Comparison of ENCODE assay signal across 27 cellular contexts in genomic region chr16:67506468-67506867, GRCh38. TPM values are rescaled to one million over a fixed set of nuclear protein-coding genes. Genes with fewer than 3 reads are reported as not detected.
DNase-seq lines count a peak whose midpoint lies in the region; ATAC-seq, FAIRE-seq and TF ChIP-seq lines count a peak whose summit lies in the region.
"Had no signal": no experiment of that assay in that cellular context is flagged by ENCODE, and none has a peak within 500 bp of the region (broad histone marks: within the 10 kb centered on the region; RNA-seq: fewer than 3 reads in every experiment).

No MANE protein-coding gene starts in this region.

- ATAC-seq in K562 (no peak), GM19455 (IDR thresholded peaks at IDR 0.05; ENCODE audit: unreplicated experiment) (no peak)
- ATAC-seq in stimulated activated effector memory CD8-positive, alpha-beta T cell treated with anti-CD3 and anti-CD28 coated beads, Interleukin-12 subunit alpha, Interleukin-12 subunit beta, amount 100 ng/mL, for 72 hours, result no peak
- ATAC-seq: HCT116 had no signal

- H3K27me3 Mint-ChIP-seq in activated naive CD4-positive, alpha-beta T cell treated with anti-CD3 and anti-CD28 coated beads, Interleukin-2, amount 10 ng/mL, durations not matched to agents 7 days and 5 days, result no peaks in the 10 kb centered on the region

- H3K9ac ChIP-seq in K562 (ENCODE audit: insufficient read depth in 1 of 2, low read depth in 2 of 2, low read length in 2 of 2), result peak overlapping the region in 1 of 2 experiments; percentile 55; a peak in 1 of 4 replicates

- no peaks in the 10 kb centered on the region for H3K9me3 ChIP-seq in K562 (replicated peaks; ENCODE audit: control insufficient read depth, insufficient read depth, low read depth, low read length)

- peaks cover 4% of the 10 kb centered on the region for H3K9me3 Mint-ChIP-seq in activated naive CD4-positive, alpha-beta T cell treated with anti-CD3 and anti-CD28 coated beads, Interleukin-2, amount 10 ng/mL, durations not matched to agents 7 days and 5 days
- no peaks in the 10 kb centered on the region for H3K9me3 Mint-ChIP-seq in stimulated activated effector memory CD8-positive, alpha-beta T cell treated with anti-CD3 and anti-CD28 coated beads, Interleukin-12 subunit alpha, Interleukin-12 subunit beta, amount 100 ng/mL, for 72 hours

- no peaks in the 10 kb centered on the region for H3K79me2 ChIP-seq in K562 (ENCODE audit: control insufficient read depth, insufficient read depth, low read length)

- intact Hi-C loops in K562 (cut with micrococcal nuclease), result no loop called here

- no peak for TF ChIP-seq RAD21 in K562 (CRISPR knock-in tag; conservative IDR thresholded peaks at IDR 0.05 in 1 of 2, IDR thresholded peaks at IDR 0.05 in 1 of 2)

- peak overlapping the region; percentile 48; the same call in 1 of the 2 replicates for H2AFZ ChIP-seq in K562 (ENCODE audit: low read depth, low read length)

- H3K9me1 ChIP-seq in K562 (ENCODE audit: control insufficient read depth, insufficient read depth, low read length), result no peaks in the 10 kb centered on the region

- in situ Hi-C loops in K562 (cut with MboI), result no loop called here

- peak overlapping the region; percentile 23; the same call in 2 of the 3 replicates for H3K27ac ChIP-seq in K562 (ENCODE audit: extremely low read depth, low read depth, low read length)
- H3K27ac ChIP-seq: epithelial cell of prostate, SK-N-MC, VCaP had no signal

- 45% methylated on average over 8 of the region's 8 CpGs for WGBS in K562 (ENCODE audit: insufficient coverage, low coverage, missing lambda C conversion rate)

- peaks cover 57% of the 10 kb centered on the region for H3K4me1 Mint-ChIP-seq in activated naive CD4-positive, alpha-beta T cell treated with anti-CD3 and anti-CD28 coated beads, Interleukin-2, amount 10 ng/mL, durations not matched to agents 7 days and 5 days
- H3K4me1 Mint-ChIP-seq in stimulated activated effector memory CD8-positive, alpha-beta T cell treated with anti-CD3 and anti-CD28 coated beads, Interleukin-12 subunit alpha, Interleukin-12 subunit beta, amount 100 ng/mL, for 72 hours, result peaks cover 36% of the 10 kb centered on the region

- CTCF ChIA-PET in activated naive CD4-positive, alpha-beta T cell treated with anti-CD3 and anti-CD28 coated beads, Interleukin-2, amount 10 ng/mL, durations not matched to agents 7 days and 5 days (lab: Charles Lee), result interaction anchor here (0.6 to 1.4 kb wide), 3 partner anchors 12 to 43 kb away, joined by 3 to 4 read pairs (median 3); partner anchors contain the start of gene ATP6V0D1
- CTCF ChIA-PET in K562 (lab: Yijun Ruan, JAX; ENCODE audit: low intra/inter-chr PET ratio), result no interaction called here

- no peak for TF ChIP-seq CTCF in K562 (IDR thresholded peaks at IDR 0.05 in 2 of 3, conservative IDR thresholded peaks at IDR 0.05 in 1 of 3; ENCODE audit: insufficient read depth in 2 of 3, low read depth in 1 of 3, low read length in 3 of 3)

- peaks cover 32% of the 10 kb centered on the region for H3K36me3 Mint-ChIP-seq in activated naive CD4-positive, alpha-beta T cell treated with anti-CD3 and anti-CD28 coated beads, Interleukin-2, amount 10 ng/mL, durations not matched to agents 7 days and 5 days
- H3K36me3 Mint-ChIP-seq in stimulated activated effector memory CD8-positive, alpha-beta T cell treated with anti-CD3 and anti-CD28 coated beads, Interleukin-12 subunit alpha, Interleukin-12 subunit beta, amount 100 ng/mL, for 72 hours, result no peaks in the 10 kb centered on the region

- BruUV-seq in K562 (replicated peaks; lab: Mats Ljungman, UMichigan), result no TSS peak

- H3K4me3 Mint-ChIP-seq in activated naive CD4-positive, alpha-beta T cell treated with anti-CD3 and anti-CD28 coated beads, Interleukin-2, amount 10 ng/mL, durations not matched to agents 7 days and 5 days, result no peak overlapping the region
- H3K4me3 Mint-ChIP-seq in stimulated activated effector memory CD8-positive, alpha-beta T cell treated with anti-CD3 and anti-CD28 coated beads, Interleukin-12 subunit alpha, Interleukin-12 subunit beta, amount 100 ng/mL, for 72 hours, result no peak overlapping the region

- H4K20me1 ChIP-seq in K562 (replicated peaks; ENCODE audit: control insufficient read depth, insufficient read depth, low read length), result no peaks in the 10 kb centered on the region

- peaks cover 22 to 26% of the 10 kb centered on the region in 2 experiments; a peak in 3 of 5 replicates for H3K4me1 ChIP-seq in K562 (replicated peaks in 1 of 2; ENCODE audit: control insufficient read depth in 2 of 2, insufficient read depth in 2 of 2, low read length in 2 of 2)

- POLR2A ChIA-PET in K562 (lab: Yijun Ruan, JAX), result no interaction called here

- H3K27ac Mint-ChIP-seq in activated naive CD4-positive, alpha-beta T cell treated with anti-CD3 and anti-CD28 coated beads, Interleukin-2, amount 10 ng/mL, durations not matched to agents 7 days and 5 days, result peak overlapping the region; percentile 79
- H3K27ac Mint-ChIP-seq in stimulated activated effector memory CD8-positive, alpha-beta T cell treated with anti-CD3 and anti-CD28 coated beads, Interleukin-12 subunit alpha, Interleukin-12 subunit beta, amount 100 ng/mL, for 72 hours, result peak overlapping the region; percentile 56

- H3K4me3 ChIP-seq in H7 (ENCODE audit: insufficient read depth, low read depth, low read length) (no peak overlapping the region), K562 (no peak overlapping the region)
- H3K4me3 ChIP-seq: SK-N-MC had no signal

- DNase-seq in activated naive CD4-positive, alpha-beta T cell treated with anti-CD3 and anti-CD28 coated beads, Interleukin-2, amount 10 ng/mL, durations not matched to agents 7 days and 5 days, result no peak
- DNase-seq in activated naive CD4-positive, alpha-beta T cell treated with Interleukin-2 at 50 U/mL for 16 hours, result no peak
- peak; percentile 66 for DNase-seq in H7
- no peak for DNase-seq in K562 (ENCODE audit: extremely low read depth in 1 of 4, low spot score in 3 of 4)
- DNase-seq in stimulated activated effector memory CD8-positive, alpha-beta T cell treated with anti-CD3 and anti-CD28 coated beads, Interleukin-12 subunit alpha, Interleukin-12 subunit beta, amount 100 ng/mL, for 72 hours (ENCODE audit: low spot score in 2 of 2), result no peak
- no peak for DNase-seq in occipital lobe (lab: John Stamatoyannopoulos, UW)
- no peak for DNase-seq in SHP77 treated with DMSO at 0.1 percent for 48 hours (lab: John Stamatoyannopoulos, UW)
- DNase-seq: head of caudate nucleus; NCI-H1092; NCI-H1930; NCI-H69; RPMI8226; stimulated activated CD8-positive, alpha-beta memory T cell treated with anti-CD3 and anti-CD28 coated beads, Interleukin-4, amount 100 ng/mL, for 48 hours; substantia nigra had no signal

- no peak for TF ChIP-seq POLR2A in K562 (conservative IDR thresholded peaks at IDR 0.05)

- H3K27me3 ChIP-seq in H7 (ENCODE audit: control insufficient read depth, insufficient read depth, low read length), result no peaks in the 10 kb centered on the region; the same call in none of the 2 replicates
- H3K27me3 ChIP-seq in K562 (ENCODE audit: control insufficient read depth in 2 of 2, insufficient read depth in 2 of 2, low read length in 2 of 2), result no peaks in the 10 kb centered on the region

- FAIRE-seq in K562 (lab: Jason Lieb, UNC), result no peak
- FAIRE-seq: GM12891 had no signal

- TF ChIP-seq EP300 in K562 (IDR thresholded peaks at IDR 0.05; ENCODE audit: low read length), result no peak

- H3K4me2 ChIP-seq in K562 (ENCODE audit: insufficient read depth, low read length), result no peak overlapping the region

- H3K36me3 ChIP-seq in H7 (replicated peaks; ENCODE audit: control insufficient read depth, insufficient read depth, low read length), result no peaks in the 10 kb centered on the region
- no peaks in the 10 kb centered on the region for H3K36me3 ChIP-seq in K562 (ENCODE audit: control insufficient read depth, insufficient read depth, low read length)

RNA-seq across cellular contexts. Expression of gene RIPOR1, which starts 22.2 kb away (rescaled TPM):
- 8.5 and 9.5 TPM in 2 replicates for total RNA-seq in H7 (2014; rRNA removed; shearing (Covaris generic))
- 26.1 and 49.9 TPM in 2 replicates for total RNA-seq in K562 (2011; cell fraction: chromatin; rRNA removed; ENCODE audit: low replicate concordance)
- total RNA-seq in K562 (2011; cell fraction: nucleolus; rRNA removed), result 21.0 and 27.9 TPM in 2 replicates
- 23.4 and 27.7 TPM in 2 replicates for total RNA-seq in K562 (2011; cell fraction: nucleoplasm; rRNA removed)
- total RNA-seq in K562 (2014; rRNA removed), result 3.5 and 7.9 TPM in 2 replicates
- total RNA-seq in K562 (2014; rRNA removed; fragmentation: Illumina TruSeq; extraction: Trizol), result 1.2 and 1.4 TPM in 2 replicates
- total RNA-seq in K562 (2015; rRNA removed; fragmentation: Illumina TruSeq; extraction: Trizol), result 3.0 and 3.1 TPM in 2 replicates
- total RNA-seq in K562 (2021), result 25.4 and 31.1 TPM in 2 replicates
- 2.2 and 6.3 TPM in 2 replicates for polyA plus RNA-seq in K562 (2011; rRNA removed)
- 1.4 and 2.4 TPM in 2 replicates for polyA plus RNA-seq in K562 (2011; cell fraction: cytosol; rRNA removed)
- 19.6 and 20.6 TPM in 2 replicates for polyA plus RNA-seq in K562 (2011; cell fraction: nucleus; rRNA removed)
- 14.5 and 15.2 TPM in 2 replicates for polyA plus RNA-seq in K562 (2012)
- polyA plus RNA-seq in K562 (2014; fragmentation: Illumina TruSeq; extraction: Trizol), result 10.0 and 14.1 TPM in 2 replicates
- polyA plus RNA-seq in K562 (2014; fragmentation: Nextera tagmentation; extraction: Ambion mirVana), result under 1 TPM; 0.36 to 0.37 TPM
- 7.2 and 9.2 TPM in 2 replicates for polyA plus RNA-seq in K562 (2014; rRNA removed)
- polyA minus RNA-seq in K562 (2011; rRNA and poly(A)+ RNA removed), result 4.9 and 6.9 TPM in 2 replicates
- polyA minus RNA-seq in K562 (2011; cell fraction: cytosol; rRNA and poly(A)+ RNA removed), result 8.8 and 31.9 TPM in 2 replicates
- polyA minus RNA-seq in K562 (2011; cell fraction: nucleus; rRNA and poly(A)+ RNA removed), result 7.0 and 19.2 TPM in 2 replicates
- 26.2 TPM for total RNA-seq in occipital lobe

RNA-seq across cellular contexts. Expression of gene AGRP, which starts 23.1 kb away (rescaled TPM):
- 1.1 TPM in 1 of 2 replicates, not detected in the other for total RNA-seq in H7 (2014; rRNA removed; shearing (Covaris generic))
- total RNA-seq in K562 (2011; cell fraction: chromatin; rRNA removed; ENCODE audit: low replicate concordance), result not detected in 2 replicates
- total RNA-seq in K562 (2011; cell fraction: nucleolus; rRNA removed), result not detected in 2 replicates
- total RNA-seq in K562 (2011; cell fraction: nucleoplasm; rRNA removed), result not detected in 2 replicates
- total RNA-seq in K562 (2014; rRNA removed) (not detected in 2 replicates), K562 (2014; rRNA removed; fragmentation: Illumina TruSeq; extraction: Trizol) (not detected in 2 replicates), K562 (2015; rRNA removed; fragmentation: Illumina TruSeq; extraction: Trizol) (not detected in 2 replicates), K562 (2021) (not detected in 2 replicates), occipital lobe (not detected)
- polyA plus RNA-seq in K562 (2011; rRNA removed) (not detected in 2 replicates), K562 (2014; fragmentation: Illumina TruSeq; extraction: Trizol) (not detected in 2 replicates), K562 (2014; fragmentation: Nextera tagmentation; extraction: Ambion mirVana) (not detected), K562 (2014; rRNA removed) (not detected in 2 replicates)
- polyA plus RNA-seq in K562 (2011; cell fraction: cytosol; rRNA removed), result not detected in 2 replicates
- not detected in 2 replicates for polyA plus RNA-seq in K562 (2011; cell fraction: nucleus; rRNA removed)
- not detected in 2 replicates for polyA plus RNA-seq in K562 (2012)
- polyA minus RNA-seq in K562 (2011; rRNA and poly(A)+ RNA removed), result not detected in 2 replicates
- polyA minus RNA-seq in K562 (2011; cell fraction: cytosol; rRNA and poly(A)+ RNA removed), result not detected in 2 replicates
- polyA minus RNA-seq in K562 (2011; cell fraction: nucleus; rRNA and poly(A)+ RNA removed), result not detected in 2 replicates
- total RNA-seq: cerebellum; Daoy; lung microvascular endothelial cell; skeletal muscle tissue; T-helper 2 cell treated with Interferon-gamma antibody and Interleukin-4, amounts not matched to agents 100 ng/mL and 5 ng/mL, for 36 hours; ureter had no signal
- polyA plus RNA-seq: BJ had no signal

RNA-seq across cellular contexts. Expression of gene ATP6V0D1, which starts 25.5 kb away (rescaled TPM):
- total RNA-seq in H7 (2014; rRNA removed; shearing (Covaris generic)), result 58.4 and 76.9 TPM in 2 replicates
- 30.0 and 74.0 TPM in 2 replicates for total RNA-seq in K562 (2011; cell fraction: chromatin; rRNA removed; ENCODE audit: low replicate concordance)
- 56.4 and 56.6 TPM in 2 replicates for total RNA-seq in K562 (2011; cell fraction: nucleolus; rRNA removed)
- 38.9 and 42.7 TPM in 2 replicates for total RNA-seq in K562 (2011; cell fraction: nucleoplasm; rRNA removed)
- total RNA-seq in K562 (2014; rRNA removed), result 45.6 and 54.5 TPM in 2 replicates
- 22.0 and 30.6 TPM in 2 replicates for total RNA-seq in K562 (2014; rRNA removed; fragmentation: Illumina TruSeq; extraction: Trizol)
- 51.8 and 53.5 TPM in 2 replicates for total RNA-seq in K562 (2015; rRNA removed; fragmentation: Illumina TruSeq; extraction: Trizol)
- 61.3 and 61.5 TPM in 2 replicates for total RNA-seq in K562 (2021)
- 48.2 and 51.5 TPM in 2 replicates for polyA plus RNA-seq in K562 (2011; rRNA removed)
- 97.2 and 146 TPM in 2 replicates for polyA plus RNA-seq in K562 (2011; cell fraction: cytosol; rRNA removed)
- 52.3 and 67.8 TPM in 2 replicates for polyA plus RNA-seq in K562 (2011; cell fraction: nucleus; rRNA removed)
- 84.3 and 116 TPM in 2 replicates for polyA plus RNA-seq in K562 (2012)
- polyA plus RNA-seq in K562 (2014; fragmentation: Illumina TruSeq; extraction: Trizol), result 64.9 and 69.7 TPM in 2 replicates
- polyA plus RNA-seq in K562 (2014; fragmentation: Nextera tagmentation; extraction: Ambion mirVana), result 10 to 100 TPM; 23.2 to 40.7 TPM
- 33.9 and 37.3 TPM in 2 replicates for polyA plus RNA-seq in K562 (2014; rRNA removed)
- 45.3 and 118 TPM in 2 replicates for polyA minus RNA-seq in K562 (2011; rRNA and poly(A)+ RNA removed)
- polyA minus RNA-seq in K562 (2011; cell fraction: cytosol; rRNA and poly(A)+ RNA removed), result 61.6 and 78.2 TPM in 2 replicates
- polyA minus RNA-seq in K562 (2011; cell fraction: nucleus; rRNA and poly(A)+ RNA removed), result 17.6 and 17.7 TPM in 2 replicates
- 63.0 TPM for total RNA-seq in occipital lobe

RNA-seq across cellular contexts. Expression of gene CTCF, which starts 55.9 kb away (rescaled TPM):
- 35.7 and 42.9 TPM in 2 replicates for total RNA-seq in H7 (2014; rRNA removed; shearing (Covaris generic))
- 41.2 and 61.0 TPM in 2 replicates for total RNA-seq in K562 (2011; cell fraction: chromatin; rRNA removed; ENCODE audit: low replicate concordance)
- total RNA-seq in K562 (2011; cell fraction: nucleolus; rRNA removed), result 26.5 and 26.8 TPM in 2 replicates
- total RNA-seq in K562 (2011; cell fraction: nucleoplasm; rRNA removed), result 34.7 and 46.6 TPM in 2 replicates
- total RNA-seq in K562 (2014; rRNA removed), result 31.3 and 34.6 TPM in 2 replicates
- total RNA-seq in K562 (2014; rRNA removed; fragmentation: Illumina TruSeq; extraction: Trizol), result 36.5 and 37.6 TPM in 2 replicates
- 45.1 and 49.2 TPM in 2 replicates for total RNA-seq in K562 (2015; rRNA removed; fragmentation: Illumina TruSeq; extraction: Trizol)
- total RNA-seq in K562 (2021), result 37.5 and 37.9 TPM in 2 replicates
- 21.0 and 33.9 TPM in 2 replicates for polyA plus RNA-seq in K562 (2011; rRNA removed)
- polyA plus RNA-seq in K562 (2011; cell fraction: cytosol; rRNA removed), result 17.2 and 19.3 TPM in 2 replicates
- polyA plus RNA-seq in K562 (2011; cell fraction: nucleus; rRNA removed), result 12.8 and 14.9 TPM in 2 replicates
- 27.6 and 33.5 TPM in 2 replicates for polyA plus RNA-seq in K562 (2012)
- polyA plus RNA-seq in K562 (2014; fragmentation: Illumina TruSeq; extraction: Trizol), result 41.0 and 47.1 TPM in 2 replicates
- 10 to 100 TPM in 1 of 2 experiments, 1 to 10 TPM in 1; 7.8 to 11.0 TPM for polyA plus RNA-seq in K562 (2014; fragmentation: Nextera tagmentation; extraction: Ambion mirVana)
- 26.4 and 27.5 TPM in 2 replicates for polyA plus RNA-seq in K562 (2014; rRNA removed)
- 34.2 and 51.3 TPM in 2 replicates for polyA minus RNA-seq in K562 (2011; rRNA and poly(A)+ RNA removed)
- polyA minus RNA-seq in K562 (2011; cell fraction: cytosol; rRNA and poly(A)+ RNA removed), result 21.9 and 28.2 TPM in 2 replicates
- 10.4 and 17.2 TPM in 2 replicates for polyA minus RNA-seq in K562 (2011; cell fraction: nucleus; rRNA and poly(A)+ RNA removed)
- total RNA-seq in occipital lobe, result 54.0 TPM
